In genomic region chr9:94982211-94982610, GRCh38 we compare ENCODE assay signal across 2 cellular contexts.
TF ChIP-seq lines count a peak whose summit lies in the region.

No MANE protein-coding gene starts in this region.

TF ChIP-seq in IMR-90, 13 proteins besides CTCF, POLR2A, EP300 and RAD21 (continued from another document):
- TF ChIP-seq USF2 (IDR thresholded peaks at IDR 0.05; ENCODE audit: low read depth, low read length): no peak

TF ChIP-seq in WTC11, 78 proteins besides CTCF, POLR2A, EP300 and RAD21 (continued from another document):
- no peak for TF ChIP-seq ERG (CRISPR knock-in tag; IDR thresholded peaks at IDR 0.05)
